17 cellular contexts compared by ENCODE assay signal in genomic region chr3:131690800-131691199, GRCh38.
"Had no signal": no experiment of that assay in that cellular context is flagged by ENCODE, and none has a peak within 500 bp of the region (broad histone marks: within the 10 kb centered on the region; RNA-seq: fewer than 3 reads in every experiment).

No MANE protein-coding gene starts in this region.

- ATAC-seq: activated CD4-positive, CD25-positive, alpha-beta regulatory T cell treated with anti-CD3 and anti-CD28 coated beads, Interleukin-2, amount 50 U/mL, for 24 hours; activated CD8-positive, alpha-beta T cell treated with anti-CD3 and anti-CD28 coated beads, Interleukin-2, amount 10 ng/mL, durations not matched to agents 7 days and 5 days; natural killer cell; pancreas; sciatic nerve; stimulated activated memory B cell treated with anti-CD40 and anti-IgM and Interleukin-4, amounts not matched to agents 10 μg/mL and 1 μg/mL and 100 μg/mL, for 72 hours had no signal

- H3K4me3 ChIP-seq: dorsolateral prefrontal cortex, pancreas, smooth muscle cell, thyroid gland had no signal

- DNase-seq: activated CD4-positive, alpha-beta T cell treated with anti-CD3 and anti-CD28 coated beads, Interleukin-2, amount 10 ng/mL, durations not matched to agents 7 days and 5 days; activated CD8-positive, alpha-beta T cell treated with anti-CD3 and anti-CD28 coated beads, Interleukin-2, amount 10 ng/mL, durations not matched to agents 7 days and 5 days; activated naive CD4-positive, alpha-beta T cell treated with Interleukin-2 at 50 U/mL for 16 hours; activated T-cell treated with anti-CD3 and anti-CD28 coated beads, Interleukin-2, amount 50 U/mL, for 24 hours; central memory CD4-positive, alpha-beta T cell; dorsolateral prefrontal cortex; foreskin fibroblast; natural killer cell; pancreas; stimulated activated CD4-positive, alpha-beta T cell treated with anti-CD3 and anti-CD28 coated beads, Interleukin-4, amount 100 ng/mL, for 1 hour; thyroid gland had no signal

- H3K36me3 ChIP-seq: neutrophil, pancreas, thyroid gland had no signal

- H3K4me1 ChIP-seq: pancreas, thyroid gland had no signal

- H3K9me3 ChIP-seq: neutrophil, pancreas, thyroid gland had no signal

- H3K27ac ChIP-seq: dorsolateral prefrontal cortex, epithelial cell of prostate, neutrophil, pancreas, thyroid gland had no signal

- H3K27me3 ChIP-seq: neutrophil, pancreas, thyroid gland had no signal
